34 cellular contexts compared by ENCODE assay signal in genomic region chr6:37541346-37541745, GRCh38.
"Had no signal": no experiment of that assay in that cellular context is flagged by ENCODE, and none has a peak within 500 bp of the region (broad histone marks: within the 10 kb centered on the region; RNA-seq: fewer than 3 reads in every experiment).

No MANE protein-coding gene starts in this region.

- DNase-seq: activated CD4-positive, alpha-beta T cell treated with anti-CD3 and anti-CD28 coated beads, Interleukin-2, amount 10 ng/mL, durations not matched to agents 24 days and 14 days; activated CD4-positive, alpha-beta T cell treated with anti-CD3 and anti-CD28 coated beads, Interleukin-2, amount 50 U/mL, for 4 hours; activated CD8-positive, alpha-beta T cell treated with anti-CD3 and anti-CD28 coated beads for 36 hours; activated effector memory CD4-positive, alpha-beta T cell treated with anti-CD3 and anti-CD28 coated beads, Interleukin-2, amount 50 U/mL, for 16 hours; activated naive CD4-positive, alpha-beta T cell; activated naive CD4-positive, alpha-beta T cell treated with anti-CD3 and anti-CD28 coated beads, Interleukin-2, amount 50 U/mL, for 16 hours; activated naive CD8-positive, alpha-beta T cell treated with anti-CD3 and anti-CD28 coated beads for 36 hours; activated T-cell treated with anti-CD3 and anti-CD28 coated beads, Interleukin-2, amount 50 U/mL, for 1 hour; activated T-cell treated with anti-CD3 and anti-CD28 coated beads, Interleukin-2, amount 50 U/mL, for 72 hours; amniotic stem cell; aorta; MM.1S; MV-4-11; NCI-H1092; NCI-H146; NCI-H187; NCI-H2029 treated with DMSO at 0.1 percent for 48 hours; NCI-H2107; NCI-H2171; NCI-H510A; NCI-H526; NCI-H748 treated with DMSO at 0.1 percent for 48 hours; NK-92 treated with Interleukin-12 subunit alpha and Interleukin-12 subunit beta, amount 100 ng/mL, for 24 hours; PC-3; SIG-M5; SW 1271; T-helper 1 cell; T1000 had no signal

- H3K36me3 ChIP-seq: cardiac muscle cell had no signal

- H3K27ac ChIP-seq: cardiac muscle cell, RWPE1 had no signal

- ATAC-seq: activated CD8-positive, alpha-beta T cell treated with anti-CD3 and anti-CD28 coated beads for 36 hours; activated T-cell treated with anti-CD3 and anti-CD28 coated beads, Interleukin-2, amount 50 U/mL, for 72 hours; activated T-helper 17 cell treated with anti-CD3 and anti-CD28 coated beads, Interleukin-2, amount 50 U/mL, for 72 hours; PC-3; Right ventricle myocardium inferior; SK-N-SH treated with all-trans-retinoic acid at 6 μM for 48 hours had no signal

- H3K4me3 ChIP-seq: cardiac muscle cell had no signal

- H3K9me3 Mint-ChIP-seq: activated CD4-positive, alpha-beta T cell treated with anti-CD3 and anti-CD28 coated beads, Interleukin-2, amount 10 ng/mL, durations not matched to agents 24 days and 14 days; activated CD8-positive, alpha-beta T cell treated with anti-CD3 and anti-CD28 coated beads for 36 hours; activated naive CD8-positive, alpha-beta T cell treated with anti-CD3 and anti-CD28 coated beads for 36 hours; activated T-cell treated with anti-CD3 and anti-CD28 coated beads, Interleukin-2, amount 50 U/mL, for 72 hours; activated T-helper 17 cell treated with anti-CD3 and anti-CD28 coated beads, Interleukin-2, amount 50 U/mL, for 72 hours; central memory CD8-positive, alpha-beta T cell had no signal

- H3K4me3 Mint-ChIP-seq: activated CD4-positive, alpha-beta T cell treated with anti-CD3 and anti-CD28 coated beads, Interleukin-2, amount 10 ng/mL, durations not matched to agents 24 days and 14 days; activated CD8-positive, alpha-beta T cell treated with anti-CD3 and anti-CD28 coated beads for 36 hours; activated naive CD8-positive, alpha-beta T cell treated with anti-CD3 and anti-CD28 coated beads for 36 hours; activated T-cell treated with anti-CD3 and anti-CD28 coated beads, Interleukin-2, amount 50 U/mL, for 72 hours; activated T-helper 17 cell treated with anti-CD3 and anti-CD28 coated beads, Interleukin-2, amount 50 U/mL, for 72 hours; central memory CD8-positive, alpha-beta T cell had no signal

- H3K36me3 Mint-ChIP-seq: activated naive CD8-positive, alpha-beta T cell treated with anti-CD3 and anti-CD28 coated beads for 36 hours had no signal

- H3K27ac Mint-ChIP-seq: activated CD4-positive, alpha-beta T cell treated with anti-CD3 and anti-CD28 coated beads, Interleukin-2, amount 10 ng/mL, durations not matched to agents 24 days and 14 days; activated naive CD8-positive, alpha-beta T cell treated with anti-CD3 and anti-CD28 coated beads for 36 hours; activated T-cell treated with anti-CD3 and anti-CD28 coated beads, Interleukin-2, amount 50 U/mL, for 72 hours; activated T-helper 17 cell treated with anti-CD3 and anti-CD28 coated beads, Interleukin-2, amount 50 U/mL, for 72 hours had no signal

- H3K27me3 Mint-ChIP-seq: activated CD8-positive, alpha-beta T cell treated with anti-CD3 and anti-CD28 coated beads for 36 hours; activated naive CD8-positive, alpha-beta T cell treated with anti-CD3 and anti-CD28 coated beads for 36 hours; activated T-helper 17 cell treated with anti-CD3 and anti-CD28 coated beads, Interleukin-2, amount 50 U/mL, for 72 hours; central memory CD8-positive, alpha-beta T cell had no signal
